In the genomic region with DNA sequence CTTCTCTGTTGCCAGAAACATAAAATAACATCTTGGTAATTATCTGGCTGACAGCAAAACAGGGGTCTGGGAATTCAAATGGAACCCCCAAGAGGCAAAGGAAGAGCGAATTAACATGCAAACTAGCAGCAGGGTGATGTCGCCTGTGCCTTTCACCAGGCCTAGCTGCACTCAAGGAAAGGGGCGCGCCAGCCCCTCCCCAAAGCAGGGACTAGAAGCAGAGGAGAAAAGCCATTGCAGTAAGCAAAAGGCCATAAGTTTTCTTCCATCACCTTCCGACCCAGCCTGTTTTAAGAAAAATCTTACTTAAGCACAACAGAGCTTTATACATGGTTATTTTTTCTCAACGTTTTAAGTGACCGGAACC, we compare ENCODE assay signal across 8 cellular contexts. TPM values are rescaled to one million over a fixed set of nuclear protein-coding genes. Genes with fewer than 3 reads are reported as not detected.
DNase-seq lines count a peak whose midpoint lies in the region; ATAC-seq, FAIRE-seq and TF ChIP-seq lines count a peak whose summit lies in the region.

No MANE protein-coding gene starts in this region.

- peak overlapping the region; percentile 67 for H3K4me2 ChIP-seq in mesenchymal stem cell (ENCODE audit: low read length, poor library complexity, severe bottlenecking)

- H3K18ac ChIP-seq in mesenchymal stem cell (ENCODE audit: low read depth in 1 of 2, low read length in 2 of 2), result no peak overlapping the region

- no peak overlapping the region for H2BK12ac ChIP-seq in mesenchymal stem cell (ENCODE audit: low read length in 2 of 2)

- H3K14ac ChIP-seq in mesenchymal stem cell (ENCODE audit: low read length in 2 of 2), result no peak overlapping the region

- peak overlapping the region; percentile 69 for H3K27ac ChIP-seq in CD8-positive, alpha-beta T cell (ENCODE audit: low read depth, low read length)
- peak overlapping the region; percentile 80 for H3K27ac ChIP-seq in mesenchymal stem cell (ENCODE audit: low read length, poor library complexity, severe bottlenecking)

- no peaks in the 10 kb centered on the region for H3K36me3 ChIP-seq in CD8-positive, alpha-beta T cell (ENCODE audit: insufficient read depth, low read length)
- peaks cover 2 to 3% of the 10 kb centered on the region in 2 experiments for H3K36me3 ChIP-seq in mesenchymal stem cell (ENCODE audit: control insufficient read depth in 1 of 2, insufficient read depth in 2 of 2, low read depth in 1 of 2, low read length in 2 of 2)

- no peak overlapping the region for H3K23ac ChIP-seq in mesenchymal stem cell (ENCODE audit: low read length in 2 of 2)

- peaks cover 33% of the 10 kb centered on the region for H3K36me3 Mint-ChIP-seq in CD8-positive, alpha-beta T cell
- peaks cover 5% of the 10 kb centered on the region for H3K36me3 Mint-ChIP-seq in brain

- CTCF ChIA-PET in CD8-positive, alpha-beta T cell (lab: Charles Lee), result interaction anchor here (1.5 kb wide), 1 partner anchor 11 kb away, joined by 3 read pairs; no protein-coding TSS in a partner anchor

- H3K9me3 Mint-ChIP-seq in CD8-positive, alpha-beta T cell, result no peaks in the 10 kb centered on the region
- H3K9me3 Mint-ChIP-seq in brain, result peaks cover 0 to 2% (median 0%) of the 10 kb centered on the region in 5 experiments

- H2BK5ac ChIP-seq in mesenchymal stem cell (ENCODE audit: low read depth, low read length, poor library complexity, severe bottlenecking), result no peak overlapping the region

- no peak overlapping the region for H2AFZ ChIP-seq in mesenchymal stem cell (ENCODE audit: low read depth, low read length)

- ATAC-seq in CD8-positive, alpha-beta T cell, result no peak
- peak; percentile 17 for ATAC-seq in GM19463 (IDR thresholded peaks at IDR 0.05; ENCODE audit: unreplicated experiment)
- ATAC-seq in HG03521 (IDR thresholded peaks at IDR 0.05; ENCODE audit: unreplicated experiment), result peak; percentile 13

- no peaks in the 10 kb centered on the region for H3K27me3 ChIP-seq in CD8-positive, alpha-beta T cell (ENCODE audit: insufficient read depth, low read length)
- peaks cover 3 to 5% of the 10 kb centered on the region in 2 experiments for H3K27me3 ChIP-seq in mesenchymal stem cell (ENCODE audit: control insufficient read depth in 1 of 2, insufficient read depth in 1 of 2, low read length in 2 of 2)

- no peak for TF ChIP-seq CTCF in CD8-positive, alpha-beta T cell (IDR thresholded peaks at IDR 0.05)
- TF ChIP-seq CTCF in brain (conservative IDR thresholded peaks at IDR 0.05), result no peak

- POLR2A ChIA-PET in CD8-positive, alpha-beta T cell (lab: Charles Lee), result interaction anchor here (0.9 to 1.6 kb wide), 7 partner anchors 9 to 480 kb away, joined by 3 to 7 read pairs (median 4); a partner anchor contains a TSS

- intact Hi-C loops in CD8-positive, alpha-beta T cell (cut with DNase I, micrococcal nuclease), result loop anchor here (1.0 to 10.0 kb wide), 12 partner anchors 34 to 1316 kb away; a partner anchor contains a TSS

- no peak overlapping the region for H4K91ac ChIP-seq in mesenchymal stem cell (ENCODE audit: low read length)

- under 1% methylated on average over 7 of the region's 7 CpGs for WGBS in mesenchymal stem cell

- no peak overlapping the region for H2BK15ac ChIP-seq in mesenchymal stem cell (ENCODE audit: low read depth, poor library complexity, severe bottlenecking)

- no peak for FAIRE-seq in GM12892 (lab: Jason Lieb, UNC)

- H4K8ac ChIP-seq in mesenchymal stem cell (ENCODE audit: low read length), result peak overlapping the region; percentile 66

- H3K4me3 Mint-ChIP-seq in CD8-positive, alpha-beta T cell, result peak overlapping the region; percentile 100
- H3K4me3 Mint-ChIP-seq in brain, result peak overlapping the region; percentile 98 to 99 (median 99)

- peak overlapping the region; percentile 93 for H3K9ac ChIP-seq in mesenchymal stem cell (ENCODE audit: low read length)

- peaks cover 11% of the 10 kb centered on the region for H3K4me1 ChIP-seq in CD8-positive, alpha-beta T cell (ENCODE audit: insufficient read depth, low read length)
- peaks cover 2% of the 10 kb centered on the region for H3K4me1 ChIP-seq in mesenchymal stem cell (ENCODE audit: control insufficient read depth, insufficient read depth, low read depth, low read length)

- H2AK5ac ChIP-seq in mesenchymal stem cell (ENCODE audit: low read length, severe bottlenecking), result no peak overlapping the region

- H3K9me3 ChIP-seq in CD8-positive, alpha-beta T cell (ENCODE audit: low read length), result no peaks in the 10 kb centered on the region
- no peaks in the 10 kb centered on the region for H3K9me3 ChIP-seq in mesenchymal stem cell (ENCODE audit: control insufficient read depth, low read length)

- H3K79me1 ChIP-seq in mesenchymal stem cell (replicated peaks; ENCODE audit: low read length, poor library complexity, severe bottlenecking), result peaks cover 5% of the 10 kb centered on the region

- peak in 1 of 7 experiments; percentile 7 for DNase-seq in CD8-positive, alpha-beta T cell
- DNase-seq in mesenchymal stem cell (no peak), GM12892 (ENCODE audit: insufficient read length) (no peak), retina (no peak), DMS53 treated with DMSO at 0.1 percent for 48 hours (lab: John Stamatoyannopoulos, UW; ENCODE audit: unreplicated experiment) (no peak)

- TF ChIP-seq POLR2A in GM12892 (IDR thresholded peaks at IDR 0.05; ENCODE audit: low read depth, low read length), result no peak

- peak overlapping the region; percentile 98 for H3K27ac Mint-ChIP-seq in CD8-positive, alpha-beta T cell
- peak overlapping the region; percentile 94 to 98 (median 97) for H3K27ac Mint-ChIP-seq in brain

- no peaks in the 10 kb centered on the region for H3K27me3 Mint-ChIP-seq in CD8-positive, alpha-beta T cell (ENCODE audit: low read depth)
- peaks cover 15% of the 10 kb centered on the region for H3K27me3 Mint-ChIP-seq in brain

- peak overlapping the region in 1 of 2 experiments; percentile 8 for H3K4ac ChIP-seq in mesenchymal stem cell (ENCODE audit: low read depth in 1 of 2, low read length in 2 of 2)

- peak overlapping the region; percentile 82 for H3K4me3 ChIP-seq in CD8-positive, alpha-beta T cell (ENCODE audit: low read depth, low read length)
- H3K4me3 ChIP-seq in mesenchymal stem cell (ENCODE audit: insufficient read depth in 1 of 2, low read depth in 1 of 2, low read length in 2 of 2), result peak overlapping the region; percentile 78 to 95

- peaks cover 40% of the 10 kb centered on the region for H3K4me1 Mint-ChIP-seq in CD8-positive, alpha-beta T cell (ENCODE audit: low read depth)
- H3K4me1 Mint-ChIP-seq in brain, result peaks cover 35% of the 10 kb centered on the region

- no peak overlapping the region for H2BK120ac ChIP-seq in mesenchymal stem cell (ENCODE audit: low read depth, low read length)

RNA-seq across cellular contexts. Expression of a gene that starts 0.5 kb away (rescaled TPM):
- 1 to 10 TPM; 6.5 to 7.9 TPM for total RNA-seq in CD8-positive, alpha-beta T cell
- polyA plus RNA-seq in brain (ENCODE audit: insufficient read depth, low read depth, low replicate concordance), result 8.2 TPM
- polyA plus RNA-seq in mesenchymal stem cell (2013, experiment 1 of 2), result 5.9 TPM
- polyA plus RNA-seq in mesenchymal stem cell (2013, experiment 2 of 2), result 6.1 TPM
- 12.4 TPM for polyA plus RNA-seq in GM12892 (2012; ENCODE audit: missing spikeins)
